In genomic region chr11:32334822-32335221, GRCh38 we compare ENCODE assay signal across 8 cellular contexts.
DNase-seq lines count a peak whose midpoint lies in the region; ATAC-seq and TF ChIP-seq lines count a peak whose summit lies in the region.

No MANE protein-coding gene starts in this region.

- no peak overlapping the region for H3K9ac ChIP-seq in DND-41 (ENCODE audit: low read depth, low read length)

- H3K4me3 ChIP-seq in DND-41 (ENCODE audit: low read depth in 1 of 2, low read length in 2 of 2) (no peak overlapping the region), HFF-Myc (replicated peaks; ENCODE audit: low read depth, low read length) (no peak overlapping the region), mucosa of descending colon (no peak overlapping the region)

- TF ChIP-seq CTCF in DND-41 (IDR thresholded peaks at IDR 0.05; ENCODE audit: borderline replicate concordance, extremely low read depth, low read length, poor library complexity, severe bottlenecking) (peak; percentile 44), HFF-Myc (IDR thresholded peaks at IDR 0.05; ENCODE audit: low read depth, low read length, missing control alignments) (peak; percentile 48), mucosa of descending colon (IDR thresholded peaks at IDR 0.05) (no peak)

- H3K36me3 ChIP-seq in DND-41 (ENCODE audit: insufficient read depth, low read length) (0 out of 2 replicates have a peak, but pooled peaks cover 3% of the 10 kb centered on the region), mucosa of descending colon (ENCODE audit: low read depth) (no peaks in the 10 kb centered on the region)

- intact Hi-C loops in mucosa of descending colon (cut with DNase I, micrococcal nuclease), result no loop called here

- H3K27ac ChIP-seq in DND-41 (ENCODE audit: low read length), result peak overlapping the region; percentile 80

- H3K79me2 ChIP-seq in DND-41 (ENCODE audit: insufficient read depth, low read length), result no peaks in the 10 kb centered on the region

- ATAC-seq in DND-41 (ENCODE audit: insufficient read depth, low read depth) (no peak), mucosa of descending colon (peak; percentile 64), HG03378 (IDR thresholded peaks at IDR 0.05; ENCODE audit: unreplicated experiment) (no peak), GM19467 (IDR thresholded peaks at IDR 0.05; ENCODE audit: unreplicated experiment) (no peak), GM18907 (IDR thresholded peaks at IDR 0.05; ENCODE audit: unreplicated experiment) (no peak)

- no peaks in the 10 kb centered on the region for H3K27me3 ChIP-seq in DND-41 (ENCODE audit: insufficient read depth, low read length, poor library complexity)

- H3K9me3 ChIP-seq in DND-41 (ENCODE audit: insufficient read depth, low read length, severe bottlenecking), result peaks cover 8% of the 10 kb centered on the region
- no peaks in the 10 kb centered on the region for H3K9me3 ChIP-seq in mucosa of descending colon

- H3K4me1 ChIP-seq in DND-41 (ENCODE audit: insufficient read depth, low read length) (peaks cover 36% of the 10 kb centered on the region), mucosa of descending colon (ENCODE audit: low read depth) (peaks cover 12% of the 10 kb centered on the region)

- no peak overlapping the region for H3K4me2 ChIP-seq in DND-41 (ENCODE audit: insufficient read depth, low read length)

- H2AFZ ChIP-seq in DND-41 (ENCODE audit: low read depth, low read length), result no peak overlapping the region

- peak; percentile 20 for DNase-seq in DND-41
- DNase-seq in HFF-Myc (ENCODE audit: extremely low read depth, low read depth), result no peak
- DNase-seq in activated naive CD4-positive, alpha-beta T cell treated with anti-CD3 and anti-CD28 coated beads, Interleukin-2, amount 50 U/mL, for 16 hours, result peak; percentile 30
- peak in 2 of 3 donors; percentile 37 to 52 for DNase-seq in mucosa of descending colon
- DNase-seq in NCI-H510A treated with DMSO at 0.1 percent for 48 hours (lab: John Stamatoyannopoulos, UW), result no peak

- H4K20me1 ChIP-seq in DND-41 (ENCODE audit: insufficient read depth, low read length), result no peaks in the 10 kb centered on the region

Comparison
In these comparisons a context has a peak if more than half of its experiments do, and no peak if none do; other contexts are left out.
1. DNase-seq: peak in DND-41 (single experiment), activated naive CD4-positive, alpha-beta T cell treated with anti-CD3 and anti-CD28 coated beads, Interleukin-2, amount 50 U/mL, for 16 hours (single experiment) and mucosa of descending colon (2 of 3); none in HFF-Myc (single experiment) and NCI-H510A treated with DMSO at 0.1 percent for 48 hours (single experiment).